Comparison of ENCODE assay signal across 1 cellular context in the genomic region with DNA sequence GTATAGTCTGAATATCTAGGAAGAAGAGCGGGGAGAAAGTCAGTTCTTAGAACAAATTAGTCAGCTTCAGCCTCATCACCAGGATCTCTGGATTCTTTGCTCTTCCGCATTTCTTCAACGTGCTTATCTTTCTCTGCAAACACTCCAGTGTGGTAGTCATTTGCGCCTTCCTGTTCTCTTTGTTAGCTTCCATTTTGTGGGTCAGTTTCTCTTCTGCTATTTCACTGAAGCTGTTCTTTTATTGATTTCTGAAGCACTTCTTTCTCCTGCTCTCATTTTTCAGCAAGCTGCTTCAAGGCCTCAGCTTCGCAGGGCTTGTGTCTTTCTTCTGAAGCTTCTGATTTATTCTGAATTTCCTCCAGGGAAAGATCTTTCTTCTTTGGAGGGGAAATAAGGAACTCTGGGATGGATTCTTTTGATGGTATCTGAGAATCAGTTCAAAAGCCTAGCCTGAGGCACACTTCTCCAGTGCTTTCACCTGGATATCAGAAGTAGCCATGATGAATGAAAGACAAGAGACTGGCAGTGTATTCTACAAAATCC.
A peak's percentile ranks its signal among the peaks of the same experiment; 100 is the strongest.
TF ChIP-seq lines count a peak whose summit lies in the region.

No MANE protein-coding gene starts in this region.

TF ChIP-seq in HepG2, 621 proteins besides CTCF, POLR2A, EP300 and RAD21 (continued from another document):
- TF ChIP-seq THRA (CRISPR knock-in tag; IDR thresholded peaks at IDR 0.05; ENCODE audit: borderline replicate concordance) (no peak), BATF2 (CRISPR knock-in tag; IDR thresholded peaks at IDR 0.05) (no peak), SOX6 (IDR thresholded peaks at IDR 0.05) (no peak), SOX6 (CRISPR knock-in tag; IDR thresholded peaks at IDR 0.05) (0 out of 2 replicates have a peak, but pooled peaks have one; percentile 32), GPBP1L1 (CRISPR knock-in tag; IDR thresholded peaks at IDR 0.05) (no peak), HNRNPUL1 (IDR thresholded peaks at IDR 0.05; ENCODE audit: low read depth, low read length) (no peak), ZNF230 (CRISPR knock-in tag; IDR thresholded peaks at IDR 0.05) (no peak), NFRKB (IDR thresholded peaks at IDR 0.05) (peak; percentile 69; the same call in 1 of the 2 replicates), KAT8 (CRISPR knock-in tag; IDR thresholded peaks at IDR 0.05) (peak; percentile 82), SP2 (CRISPR knock-in tag; IDR thresholded peaks at IDR 0.05) (no peak), TFDP1 (CRISPR knock-in tag; IDR thresholded peaks at IDR 0.05; ENCODE audit: borderline replicate concordance) (no peak), ELF3 (CRISPR knock-in tag; IDR thresholded peaks at IDR 0.05) (peak; percentile 79), PPARG (CRISPR knock-in tag; conservative IDR thresholded peaks at IDR 0.05) (no peak), YY1 (IDR thresholded peaks at IDR 0.05; ENCODE audit: insufficient read depth, insufficient replicate concordance, low read depth, low read length) (peak; percentile 58), ZNF329 (CRISPR knock-in tag; IDR thresholded peaks at IDR 0.05; ENCODE audit: low read depth) (no peak), ZNF12 (CRISPR knock-in tag; IDR thresholded peaks at IDR 0.05) (peak; percentile 44; the same call in 1 of the 2 replicates), ZNF136 (CRISPR knock-in tag; IDR thresholded peaks at IDR 0.05; ENCODE audit: low read depth) (no peak), ELF1 (CRISPR knock-in tag; IDR thresholded peaks at IDR 0.05) (peak; percentile 81), KDM4B (CRISPR knock-in tag; IDR thresholded peaks at IDR 0.05) (no peak), FOSL2 (CRISPR knock-in tag; IDR thresholded peaks at IDR 0.05) (peak; percentile 71), TBL1XR1 (IDR thresholded peaks at IDR 0.05; ENCODE audit: borderline replicate concordance, low read length, partially characterized antibody) (no peak), ZNF20 (CRISPR knock-in tag; IDR thresholded peaks at IDR 0.05) (no peak), FOXP4 (CRISPR knock-in tag; IDR thresholded peaks at IDR 0.05) (peak; percentile 38; the same call in 1 of the 2 replicates), CBX1 (IDR thresholded peaks at IDR 0.05; ENCODE audit: low read depth) (no peak), SMARCE1 (IDR thresholded peaks at IDR 0.05; ENCODE audit: borderline replicate concordance) (no peak), ZNF264 (CRISPR knock-in tag; IDR thresholded peaks at IDR 0.05) (0 out of 2 replicates have a peak, but pooled peaks have one; percentile 50), ZNF816 (CRISPR knock-in tag; IDR thresholded peaks at IDR 0.05; ENCODE audit: borderline replicate concordance) (no peak), TEAD3 (CRISPR knock-in tag; optimal IDR thresholded peaks at IDR 0.05; ENCODE audit: borderline replicate concordance) (peak; percentile 70), UBTF (CRISPR knock-in tag; IDR thresholded peaks at IDR 0.05) (no peak), SMAD9 (CRISPR knock-in tag; IDR thresholded peaks at IDR 0.05) (no peak), SMAD1 (CRISPR knock-in tag; IDR thresholded peaks at IDR 0.05; ENCODE audit: borderline replicate concordance, low read depth) (no peak)
- TF ChIP-seq, protein P1, sequence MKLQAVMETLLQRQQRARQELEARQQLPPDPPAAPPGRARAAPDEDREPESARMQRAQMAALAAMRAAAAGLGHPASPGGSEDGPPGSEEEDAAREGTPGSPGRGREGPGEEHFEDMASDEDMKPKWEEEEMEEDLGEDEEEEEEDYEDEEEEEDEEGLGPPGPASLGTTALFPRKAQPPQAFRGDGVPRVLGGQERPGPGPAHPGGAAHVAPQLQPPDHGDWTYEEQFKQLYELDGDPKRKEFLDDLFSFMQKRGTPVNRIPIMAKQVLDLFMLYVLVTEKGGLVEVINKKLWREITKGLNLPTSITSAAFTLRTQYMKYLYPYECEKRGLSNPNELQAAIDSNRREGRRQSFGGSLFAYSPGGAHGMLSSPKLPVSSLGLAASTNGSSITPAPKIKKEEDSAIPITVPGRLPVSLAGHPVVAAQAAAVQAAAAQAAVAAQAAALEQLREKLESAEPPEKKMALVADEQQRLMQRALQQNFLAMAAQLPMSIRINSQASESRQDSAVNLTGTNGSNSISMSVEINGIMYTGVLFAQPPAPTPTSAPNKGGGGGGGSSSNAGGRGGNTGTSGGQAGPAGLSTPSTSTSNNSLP (IDR thresholded peaks at IDR 0.05; ENCODE audit: low read depth, low read length) = no peak
- TF ChIP-seq, protein P2, sequence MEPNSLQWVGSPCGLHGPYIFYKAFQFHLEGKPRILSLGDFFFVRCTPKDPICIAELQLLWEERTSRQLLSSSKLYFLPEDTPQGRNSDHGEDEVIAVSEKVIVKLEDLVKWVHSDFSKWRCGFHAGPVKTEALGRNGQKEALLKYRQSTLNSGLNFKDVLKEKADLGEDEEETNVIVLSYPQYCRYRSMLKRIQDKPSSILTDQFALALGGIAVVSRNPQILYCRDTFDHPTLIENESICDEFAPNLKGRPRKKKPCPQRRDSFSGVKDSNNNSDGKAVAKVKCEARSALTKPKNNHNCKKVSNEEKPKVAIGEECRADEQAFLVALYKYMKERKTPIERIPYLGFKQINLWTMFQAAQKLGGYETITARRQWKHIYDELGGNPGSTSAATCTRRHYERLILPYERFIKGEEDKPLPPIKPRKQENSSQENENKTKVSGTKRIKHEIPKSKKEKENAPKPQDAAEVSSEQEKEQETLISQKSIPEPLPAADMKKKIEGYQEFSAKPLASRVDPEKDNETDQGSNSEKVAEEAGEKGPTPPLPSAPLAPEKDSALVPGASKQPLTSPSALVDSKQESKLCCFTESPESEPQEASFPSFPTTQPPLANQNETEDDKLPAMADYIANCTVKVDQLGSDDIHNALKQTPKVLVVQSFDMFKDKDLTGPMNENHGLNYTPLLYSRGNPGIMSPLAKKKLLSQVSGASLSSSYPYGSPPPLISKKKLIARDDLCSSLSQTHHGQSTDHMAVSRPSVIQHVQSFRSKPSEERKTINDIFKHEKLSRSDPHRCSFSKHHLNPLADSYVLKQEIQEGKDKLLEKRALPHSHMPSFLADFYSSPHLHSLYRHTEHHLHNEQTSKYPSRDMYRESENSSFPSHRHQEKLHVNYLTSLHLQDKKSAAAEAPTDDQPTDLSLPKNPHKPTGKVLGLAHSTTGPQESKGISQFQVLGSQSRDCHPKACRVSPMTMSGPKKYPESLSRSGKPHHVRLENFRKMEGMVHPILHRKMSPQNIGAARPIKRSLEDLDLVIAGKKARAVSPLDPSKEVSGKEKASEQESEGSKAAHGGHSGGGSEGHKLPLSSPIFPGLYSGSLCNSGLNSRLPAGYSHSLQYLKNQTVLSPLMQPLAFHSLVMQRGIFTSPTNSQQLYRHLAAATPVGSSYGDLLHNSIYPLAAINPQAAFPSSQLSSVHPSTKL (CRISPR knock-in tag; IDR thresholded peaks at IDR 0.05) = peak; percentile 62
- TF ChIP-seq, protein P3, sequence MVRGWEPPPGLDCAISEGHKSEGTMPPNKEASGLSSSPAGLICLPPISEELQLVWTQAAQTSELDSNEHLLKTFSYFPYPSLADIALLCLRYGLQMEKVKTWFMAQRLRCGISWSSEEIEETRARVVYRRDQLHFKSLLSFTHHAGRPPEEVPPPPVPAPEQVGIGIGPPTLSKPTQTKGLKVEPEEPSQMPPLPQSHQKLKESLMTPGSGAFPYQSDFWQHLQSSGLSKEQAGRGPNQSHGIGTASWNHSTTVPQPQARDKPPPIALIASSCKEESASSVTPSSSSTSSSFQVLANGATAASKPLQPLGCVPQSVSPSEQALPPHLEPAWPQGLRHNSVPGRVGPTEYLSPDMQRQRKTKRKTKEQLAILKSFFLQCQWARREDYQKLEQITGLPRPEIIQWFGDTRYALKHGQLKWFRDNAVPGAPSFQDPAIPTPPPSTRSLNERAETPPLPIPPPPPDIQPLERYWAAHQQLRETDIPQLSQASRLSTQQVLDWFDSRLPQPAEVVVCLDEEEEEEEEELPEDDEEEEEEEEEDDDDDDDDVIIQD (CRISPR knock-in tag; IDR thresholded peaks at IDR 0.05; ENCODE audit: low read depth) = peak; percentile 19; the same call in 1 of the 2 replicates
